In genomic region chr7:149823191-149823630, GRCh38 we compare ENCODE assay signal across 2 cellular contexts.
TF ChIP-seq lines count a peak whose summit lies in the region.

No MANE protein-coding gene starts in this region.

TF ChIP-seq in HEK293T, 16 proteins besides CTCF, POLR2A, EP300 and RAD21:
- TF ChIP-seq CTBP1 (IDR thresholded peaks at IDR 0.05; ENCODE audit: borderline replicate concordance) (no peak), BHLHE40 (IDR thresholded peaks at IDR 0.05; ENCODE audit: borderline replicate concordance) (no peak), ELF4 (IDR thresholded peaks at IDR 0.05) (no peak), ZNF384 (IDR thresholded peaks at IDR 0.05) (no peak), LEF1 (IDR thresholded peaks at IDR 0.05; ENCODE audit: borderline replicate concordance) (no peak), TARDBP (IDR thresholded peaks at IDR 0.05) (no peak), L3MBTL2 (conservative IDR thresholded peaks at IDR 0.05) (no peak), FOXA1 (IDR thresholded peaks at IDR 0.05) (no peak), NFRKB (IDR thresholded peaks at IDR 0.05) (no peak), SP1 (IDR thresholded peaks at IDR 0.05) (no peak), PKNOX1 (IDR thresholded peaks at IDR 0.05) (no peak), FOXM1 (IDR thresholded peaks at IDR 0.05; ENCODE audit: borderline replicate concordance) (no peak), FOXK2 (IDR thresholded peaks at IDR 0.05) (no peak), ARNT (IDR thresholded peaks at IDR 0.05) (no peak), SUZ12 (IDR thresholded peaks at IDR 0.05) (no peak)

TF ChIP-seq in SK-N-SH, 30 proteins besides CTCF, POLR2A, EP300 and RAD21:
- TF ChIP-seq RXRA (IDR thresholded peaks at IDR 0.05; ENCODE audit: borderline replicate concordance, low read depth) (no peak), MAX (IDR thresholded peaks at IDR 0.05; ENCODE audit: low read depth) (no peak), YY1 (IDR thresholded peaks at IDR 0.05; ENCODE audit: low read depth) (no peak), TEAD4 (IDR thresholded peaks at IDR 0.05; ENCODE audit: borderline replicate concordance, insufficient read depth) (no peak), NRF1 (IDR thresholded peaks at IDR 0.05; ENCODE audit: low read depth, low read length) (no peak), USF1 (IDR thresholded peaks at IDR 0.05; ENCODE audit: borderline replicate concordance, low read depth) (no peak), PBX3 (IDR thresholded peaks at IDR 0.05) (no peak), TAF1 (IDR thresholded peaks at IDR 0.05; ENCODE audit: borderline replicate concordance, low read depth, low read length) (no peak), NFIC (IDR thresholded peaks at IDR 0.05; ENCODE audit: borderline replicate concordance) (no peak), USF2 (IDR thresholded peaks at IDR 0.05; ENCODE audit: borderline replicate concordance, low read depth, low read length) (no peak), SIN3A (IDR thresholded peaks at IDR 0.05; ENCODE audit: borderline replicate concordance, low read depth, low read length) (no peak)
- TF ChIP-seq, protein P1, sequence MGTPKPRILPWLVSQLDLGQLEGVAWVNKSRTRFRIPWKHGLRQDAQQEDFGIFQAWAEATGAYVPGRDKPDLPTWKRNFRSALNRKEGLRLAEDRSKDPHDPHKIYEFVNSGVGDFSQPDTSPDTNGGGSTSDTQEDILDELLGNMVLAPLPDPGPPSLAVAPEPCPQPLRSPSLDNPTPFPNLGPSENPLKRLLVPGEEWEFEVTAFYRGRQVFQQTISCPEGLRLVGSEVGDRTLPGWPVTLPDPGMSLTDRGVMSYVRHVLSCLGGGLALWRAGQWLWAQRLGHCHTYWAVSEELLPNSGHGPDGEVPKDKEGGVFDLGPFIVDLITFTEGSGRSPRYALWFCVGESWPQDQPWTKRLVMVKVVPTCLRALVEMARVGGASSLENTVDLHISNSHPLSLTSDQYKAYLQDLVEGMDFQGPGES (IDR thresholded peaks at IDR 0.05; ENCODE audit: low read depth, low read length) = no peak
- TF ChIP-seq, protein P2, sequence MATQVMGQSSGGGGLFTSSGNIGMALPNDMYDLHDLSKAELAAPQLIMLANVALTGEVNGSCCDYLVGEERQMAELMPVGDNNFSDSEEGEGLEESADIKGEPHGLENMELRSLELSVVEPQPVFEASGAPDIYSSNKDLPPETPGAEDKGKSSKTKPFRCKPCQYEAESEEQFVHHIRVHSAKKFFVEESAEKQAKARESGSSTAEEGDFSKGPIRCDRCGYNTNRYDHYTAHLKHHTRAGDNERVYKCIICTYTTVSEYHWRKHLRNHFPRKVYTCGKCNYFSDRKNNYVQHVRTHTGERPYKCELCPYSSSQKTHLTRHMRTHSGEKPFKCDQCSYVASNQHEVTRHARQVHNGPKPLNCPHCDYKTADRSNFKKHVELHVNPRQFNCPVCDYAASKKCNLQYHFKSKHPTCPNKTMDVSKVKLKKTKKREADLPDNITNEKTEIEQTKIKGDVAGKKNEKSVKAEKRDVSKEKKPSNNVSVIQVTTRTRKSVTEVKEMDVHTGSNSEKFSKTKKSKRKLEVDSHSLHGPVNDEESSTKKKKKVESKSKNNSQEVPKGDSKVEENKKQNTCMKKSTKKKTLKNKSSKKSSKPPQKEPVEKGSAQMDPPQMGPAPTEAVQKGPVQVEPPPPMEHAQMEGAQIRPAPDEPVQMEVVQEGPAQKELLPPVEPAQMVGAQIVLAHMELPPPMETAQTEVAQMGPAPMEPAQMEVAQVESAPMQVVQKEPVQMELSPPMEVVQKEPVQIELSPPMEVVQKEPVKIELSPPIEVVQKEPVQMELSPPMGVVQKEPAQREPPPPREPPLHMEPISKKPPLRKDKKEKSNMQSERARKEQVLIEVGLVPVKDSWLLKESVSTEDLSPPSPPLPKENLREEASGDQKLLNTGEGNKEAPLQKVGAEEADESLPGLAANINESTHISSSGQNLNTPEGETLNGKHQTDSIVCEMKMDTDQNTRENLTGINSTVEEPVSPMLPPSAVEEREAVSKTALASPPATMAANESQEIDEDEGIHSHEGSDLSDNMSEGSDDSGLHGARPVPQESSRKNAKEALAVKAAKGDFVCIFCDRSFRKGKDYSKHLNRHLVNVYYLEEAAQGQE (IDR thresholded peaks at IDR 0.05; ENCODE audit: low read depth, low read length) = no peak
- TF ChIP-seq, protein P3, sequence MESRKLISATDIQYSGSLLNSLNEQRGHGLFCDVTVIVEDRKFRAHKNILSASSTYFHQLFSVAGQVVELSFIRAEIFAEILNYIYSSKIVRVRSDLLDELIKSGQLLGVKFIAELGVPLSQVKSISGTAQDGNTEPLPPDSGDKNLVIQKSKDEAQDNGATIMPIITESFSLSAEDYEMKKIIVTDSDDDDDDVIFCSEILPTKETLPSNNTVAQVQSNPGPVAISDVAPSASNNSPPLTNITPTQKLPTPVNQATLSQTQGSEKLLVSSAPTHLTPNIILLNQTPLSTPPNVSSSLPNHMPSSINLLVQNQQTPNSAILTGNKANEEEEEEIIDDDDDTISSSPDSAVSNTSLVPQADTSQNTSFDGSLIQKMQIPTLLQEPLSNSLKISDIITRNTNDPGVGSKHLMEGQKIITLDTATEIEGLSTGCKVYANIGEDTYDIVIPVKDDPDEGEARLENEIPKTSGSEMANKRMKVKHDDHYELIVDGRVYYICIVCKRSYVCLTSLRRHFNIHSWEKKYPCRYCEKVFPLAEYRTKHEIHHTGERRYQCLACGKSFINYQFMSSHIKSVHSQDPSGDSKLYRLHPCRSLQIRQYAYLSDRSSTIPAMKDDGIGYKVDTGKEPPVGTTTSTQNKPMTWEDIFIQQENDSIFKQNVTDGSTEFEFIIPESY (IDR thresholded peaks at IDR 0.05; ENCODE audit: borderline replicate concordance, low read depth) = no peak
